Comparison of ENCODE assay signal across 1 cellular context in the genomic region with DNA sequence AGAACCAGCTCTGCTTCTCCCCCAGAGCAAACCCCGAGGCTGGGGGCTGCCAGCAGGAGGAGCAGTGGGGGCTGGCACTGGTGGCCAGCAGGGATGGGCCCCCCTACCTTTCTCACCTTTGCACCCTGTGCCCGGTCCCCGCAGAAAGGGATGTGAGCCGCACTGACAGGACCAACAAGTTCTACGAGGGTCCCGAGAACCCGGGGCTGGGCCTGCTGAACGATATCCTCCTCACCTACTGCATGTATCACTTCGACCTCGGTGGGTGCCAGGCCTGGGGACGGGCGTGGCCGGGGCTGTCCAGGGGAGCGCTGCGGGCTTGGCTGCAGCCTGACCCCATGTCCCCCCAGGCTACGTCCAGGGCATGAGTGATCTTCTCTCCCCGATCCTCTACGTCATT.
TF ChIP-seq lines count a peak whose summit lies in the region.

No MANE protein-coding gene starts in this region.

TF ChIP-seq in IMR-90, 13 proteins besides CTCF, POLR2A, EP300 and RAD21:
- TF ChIP-seq CEBPB (IDR thresholded peaks at IDR 0.05; ENCODE audit: low read depth, low read length) (no peak), MXI1 (IDR thresholded peaks at IDR 0.05; ENCODE audit: borderline replicate concordance, low read depth, low read length) (no peak), SMC3 (IDR thresholded peaks at IDR 0.05; ENCODE audit: low read depth, low read length) (no peak)
TF ChIP-seq in IMR-90: peak in this region for 0.
